9 cellular contexts compared by ENCODE assay signal in the genomic region with DNA sequence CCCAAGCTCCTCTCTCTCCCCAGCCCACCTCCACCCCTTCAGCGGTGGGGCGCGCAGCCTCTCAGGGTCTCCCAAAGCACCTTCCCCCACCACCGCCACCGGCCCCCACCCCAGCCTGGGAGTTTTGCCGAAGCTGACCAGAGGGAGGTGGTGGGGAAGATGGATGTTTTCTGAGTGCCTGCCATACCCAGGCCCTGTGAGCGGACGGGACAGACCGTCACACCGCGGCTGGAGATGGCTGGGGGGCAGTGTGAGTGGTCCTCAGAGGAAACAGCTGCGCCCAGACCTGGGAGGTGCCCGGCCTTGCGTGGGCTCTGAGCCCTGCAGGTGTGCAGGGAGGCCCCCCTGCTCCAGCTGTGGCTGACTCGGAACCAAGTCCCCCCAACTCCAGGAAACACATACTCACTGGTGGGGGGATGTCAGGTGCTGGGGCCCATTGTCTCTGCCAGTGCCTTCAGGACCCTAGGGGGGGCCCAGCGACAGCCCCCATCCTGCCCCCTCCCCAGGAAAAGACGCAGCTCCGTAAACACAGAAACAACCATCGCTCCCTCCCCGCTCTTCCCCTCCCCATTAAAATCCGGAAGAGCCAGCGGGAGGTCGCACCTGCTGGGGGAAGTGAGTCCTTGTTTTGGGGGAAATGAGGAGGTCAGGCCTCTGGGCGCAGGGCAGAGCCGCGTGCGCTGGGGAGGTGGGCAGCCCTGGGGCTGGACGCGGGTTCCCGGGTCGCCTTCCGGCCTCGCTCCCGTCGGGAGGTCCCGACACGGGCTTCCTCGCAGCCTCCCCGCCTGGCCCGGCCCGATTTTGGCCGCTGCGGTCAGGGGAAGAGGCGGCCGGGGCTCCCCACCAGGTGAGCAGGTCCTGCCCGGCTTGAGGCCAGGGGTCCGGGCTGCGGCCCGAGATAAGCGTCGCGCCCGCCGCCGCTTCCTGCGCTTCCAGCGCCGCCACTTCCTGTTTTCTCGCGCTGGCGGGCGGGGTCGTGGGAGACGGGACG. TPM values are rescaled to one million over a fixed set of nuclear protein-coding genes. Genes with fewer than 3 reads are reported as not detected.
A peak's percentile ranks its signal among the peaks of the same experiment; 100 is the strongest.
DNase-seq lines count a peak whose midpoint lies in the region; ATAC-seq and TF ChIP-seq lines count a peak whose summit lies in the region.
"Had no signal": no experiment of that assay in that cellular context is flagged by ENCODE, and none has a peak within 500 bp of the region (broad histone marks: within the 10 kb centered on the region; RNA-seq: fewer than 3 reads in every experiment).

No MANE protein-coding gene starts in this region.

- peak overlapping the region; percentile 77 for H3K27ac ChIP-seq in upper lobe of right lung

- CTCF ChIA-PET in activated naive CD4-positive, alpha-beta T cell treated with anti-CD3 and anti-CD28 coated beads for 36 hours (lab: Charles Lee) = interaction anchor here (1.3 to 4.5 kb wide), 2 partner anchors 15 to 61 kb away, joined by 4 to 16 read pairs; partner anchors contain the start of gene PRPF6
- CTCF ChIA-PET in WTC11 (lab: Charles Lee) = interaction anchor here (0.7 to 5.0 kb wide), 3 partner anchors 11 to 61 kb away, joined by 3 to 53 read pairs (median 9); partner anchors contain the start of gene PRPF6

- no peak for TF ChIP-seq CTCF in WTC11 (IDR thresholded peaks at IDR 0.05)
- TF ChIP-seq CTCF in upper lobe of right lung (IDR thresholded peaks at IDR 0.05) = no peak

- no peak for DNase-seq in activated naive CD4-positive, alpha-beta T cell treated with anti-CD3 and anti-CD28 coated beads for 36 hours
- no peak for DNase-seq in activated naive CD4-positive, alpha-beta T cell treated with Interleukin-2 at 50 U/mL for 16 hours
- DNase-seq in WTC11 (ENCODE audit: low spot score) (no peak), immature natural killer cell (no peak), upper lobe of right lung (no peak), NCI-H1092 (lab: John Stamatoyannopoulos, UW) (no peak), DMS 273 (lab: John Stamatoyannopoulos, UW; ENCODE audit: unreplicated experiment) (no peak)
- DNase-seq: stimulated activated CD4-positive, alpha-beta T cell treated with anti-CD3 and anti-CD28 coated beads, Interleukin-1b, Interleukin-23, amount 100 ng/mL, for 48 hours had no signal

- no peaks in the 10 kb centered on the region for H3K36me3 Mint-ChIP-seq in activated naive CD4-positive, alpha-beta T cell treated with anti-CD3 and anti-CD28 coated beads for 36 hours (ENCODE audit: low read depth)
- H3K36me3 Mint-ChIP-seq in WTC11 = no peaks in the 10 kb centered on the region
- H3K36me3 Mint-ChIP-seq in immature natural killer cell = no peaks in the 10 kb centered on the region

- intact Hi-C loops in activated naive CD4-positive, alpha-beta T cell treated with anti-CD3 and anti-CD28 coated beads for 36 hours (cut with micrococcal nuclease) = no loop called here
- intact Hi-C loops in upper lobe of right lung (cut with DNase I) = no loop called here

- peaks cover 24% of the 10 kb centered on the region for H3K4me1 Mint-ChIP-seq in activated naive CD4-positive, alpha-beta T cell treated with anti-CD3 and anti-CD28 coated beads for 36 hours (ENCODE audit: low read depth)
- H3K4me1 Mint-ChIP-seq in WTC11 = peaks cover 31% of the 10 kb centered on the region
- peaks cover 0 to 14% of the 10 kb centered on the region in 2 donors for H3K4me1 Mint-ChIP-seq in immature natural killer cell

- POLR2A ChIA-PET in WTC11 (lab: Charles Lee) = no interaction called here

- peaks cover 40% of the 10 kb centered on the region for H3K4me1 ChIP-seq in upper lobe of right lung

- no peaks in the 10 kb centered on the region for H3K36me3 ChIP-seq in upper lobe of right lung

- peak overlapping the region; percentile 50 for H3K4me3 ChIP-seq in upper lobe of right lung

- H3K4me3 Mint-ChIP-seq in activated naive CD4-positive, alpha-beta T cell treated with anti-CD3 and anti-CD28 coated beads for 36 hours = peak overlapping the region; percentile 74
- H3K4me3 Mint-ChIP-seq in WTC11 (peak overlapping the region; percentile 62), immature natural killer cell (peak overlapping the region in 3 of 5 donors; percentile 49 to 69 (median 50))

- peak overlapping the region; percentile 66 for H3K27ac Mint-ChIP-seq in activated naive CD4-positive, alpha-beta T cell treated with anti-CD3 and anti-CD28 coated beads for 36 hours
- no peak overlapping the region for H3K27ac Mint-ChIP-seq in WTC11
- no peak overlapping the region for H3K27ac Mint-ChIP-seq in immature natural killer cell

- H3K27me3 Mint-ChIP-seq in activated naive CD4-positive, alpha-beta T cell treated with anti-CD3 and anti-CD28 coated beads for 36 hours (ENCODE audit: low read depth) = peaks cover 5% of the 10 kb centered on the region
- H3K27me3 Mint-ChIP-seq in WTC11 (ENCODE audit: low read depth) = peaks cover 75% of the 10 kb centered on the region
- peaks cover 4 to 17% (median 13%) of the 10 kb centered on the region in 3 donors for H3K27me3 Mint-ChIP-seq in immature natural killer cell (ENCODE audit: low read depth in 3 of 3)

- H3K27me3 ChIP-seq in upper lobe of right lung = peaks cover 36% of the 10 kb centered on the region

- H3K9me3 Mint-ChIP-seq in activated naive CD4-positive, alpha-beta T cell treated with anti-CD3 and anti-CD28 coated beads for 36 hours = no peaks in the 10 kb centered on the region
- no peaks in the 10 kb centered on the region for H3K9me3 Mint-ChIP-seq in WTC11
- no peaks in the 10 kb centered on the region for H3K9me3 Mint-ChIP-seq in immature natural killer cell

- no peaks in the 10 kb centered on the region for H3K9me3 ChIP-seq in upper lobe of right lung

- no peak for ATAC-seq in WTC11
- ATAC-seq in upper lobe of right lung = no peak
- ATAC-seq in HG03135 (IDR thresholded peaks at IDR 0.05; ENCODE audit: unreplicated experiment) = no peak

TF ChIP-seq in WTC11, 78 proteins besides CTCF, POLR2A, EP300 and RAD21 (continues in another document):
- TF ChIP-seq CBFB (CRISPR knock-in tag; IDR thresholded peaks at IDR 0.05; ENCODE audit: low read depth) (no peak), ZNF423 (CRISPR knock-in tag; IDR thresholded peaks at IDR 0.05) (0 out of 2 replicates have a peak, but pooled peaks have one; percentile 20), GABPB1 (CRISPR knock-in tag; IDR thresholded peaks at IDR 0.05) (peak; percentile 48; the same call in 1 of the 2 replicates), ETV6 (CRISPR knock-in tag; IDR thresholded peaks at IDR 0.05) (peak; percentile 72; the same call in 1 of the 2 replicates)
- TF ChIP-seq, protein P1, sequence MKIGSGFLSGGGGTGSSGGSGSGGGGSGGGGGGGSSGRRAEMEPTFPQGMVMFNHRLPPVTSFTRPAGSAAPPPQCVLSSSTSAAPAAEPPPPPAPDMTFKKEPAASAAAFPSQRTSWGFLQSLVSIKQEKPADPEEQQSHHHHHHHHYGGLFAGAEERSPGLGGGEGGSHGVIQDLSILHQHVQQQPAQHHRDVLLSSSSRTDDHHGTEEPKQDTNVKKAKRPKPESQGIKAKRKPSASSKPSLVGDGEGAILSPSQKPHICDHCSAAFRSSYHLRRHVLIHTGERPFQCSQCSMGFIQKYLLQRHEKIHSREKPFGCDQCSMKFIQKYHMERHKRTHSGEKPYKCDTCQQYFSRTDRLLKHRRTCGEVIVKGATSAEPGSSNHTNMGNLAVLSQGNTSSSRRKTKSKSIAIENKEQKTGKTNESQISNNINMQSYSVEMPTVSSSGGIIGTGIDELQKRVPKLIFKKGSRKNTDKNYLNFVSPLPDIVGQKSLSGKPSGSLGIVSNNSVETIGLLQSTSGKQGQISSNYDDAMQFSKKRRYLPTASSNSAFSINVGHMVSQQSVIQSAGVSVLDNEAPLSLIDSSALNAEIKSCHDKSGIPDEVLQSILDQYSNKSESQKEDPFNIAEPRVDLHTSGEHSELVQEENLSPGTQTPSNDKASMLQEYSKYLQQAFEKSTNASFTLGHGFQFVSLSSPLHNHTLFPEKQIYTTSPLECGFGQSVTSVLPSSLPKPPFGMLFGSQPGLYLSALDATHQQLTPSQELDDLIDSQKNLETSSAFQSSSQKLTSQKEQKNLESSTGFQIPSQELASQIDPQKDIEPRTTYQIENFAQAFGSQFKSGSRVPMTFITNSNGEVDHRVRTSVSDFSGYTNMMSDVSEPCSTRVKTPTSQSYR (CRISPR knock-in tag; IDR thresholded peaks at IDR 0.05) = no peak
- TF ChIP-seq, protein P2, sequence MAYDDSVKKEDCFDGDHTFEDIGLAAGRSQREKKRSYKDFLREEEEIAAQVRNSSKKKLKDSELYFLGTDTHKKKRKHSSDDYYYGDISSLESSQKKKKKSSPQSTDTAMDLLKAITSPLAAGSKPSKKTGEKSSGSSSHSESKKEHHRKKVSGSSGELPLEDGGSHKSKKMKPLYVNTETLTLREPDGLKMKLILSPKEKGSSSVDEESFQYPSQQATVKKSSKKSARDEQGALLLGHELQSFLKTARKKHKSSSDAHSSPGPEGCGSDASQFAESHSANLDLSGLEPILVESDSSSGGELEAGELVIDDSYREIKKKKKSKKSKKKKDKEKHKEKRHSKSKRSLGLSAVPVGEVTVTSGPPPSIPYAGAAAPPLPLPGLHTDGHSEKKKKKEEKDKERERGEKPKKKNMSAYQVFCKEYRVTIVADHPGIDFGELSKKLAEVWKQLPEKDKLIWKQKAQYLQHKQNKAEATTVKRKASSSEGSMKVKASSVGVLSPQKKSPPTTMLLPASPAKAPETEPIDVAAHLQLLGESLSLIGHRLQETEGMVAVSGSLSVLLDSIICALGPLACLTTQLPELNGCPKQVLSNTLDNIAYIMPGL (CRISPR knock-in tag; IDR thresholded peaks at IDR 0.05) = 0 out of 2 replicates have a peak, but pooled peaks have one; percentile 17

RNA-seq across cellular contexts. Expression of gene C20orf204, which starts 6.1 kb away (rescaled TPM):
- 1 to 10 TPM; 1.1 to 1.7 TPM for total RNA-seq in activated naive CD4-positive, alpha-beta T cell treated with anti-CD3 and anti-CD28 coated beads for 36 hours
- 1.6 to 2.4 TPM (median 2.1 TPM) in 3 replicates for total RNA-seq in WTC11 (2021)
- not detected for polyA plus RNA-seq in immature natural killer cell
- total RNA-seq in upper lobe of right lung = 1.9 TPM

RNA-seq across cellular contexts. Expression of gene SOX18, which starts 7.4 kb away (rescaled TPM):
- not detected for total RNA-seq in activated naive CD4-positive, alpha-beta T cell treated with anti-CD3 and anti-CD28 coated beads for 36 hours
- total RNA-seq in WTC11 (2021) (0.73 to 0.81 TPM (median 0.80 TPM) in 3 replicates), upper lobe of right lung (135 TPM)
- not detected for polyA plus RNA-seq in immature natural killer cell

RNA-seq across cellular contexts. Expression of gene TCEA2, which starts 20.9 kb away (rescaled TPM):
- 10 to 100 TPM; 16.7 to 18.2 TPM for total RNA-seq in activated naive CD4-positive, alpha-beta T cell treated with anti-CD3 and anti-CD28 coated beads for 36 hours
- total RNA-seq in WTC11 (2021) = 55.8 to 63.6 TPM (median 63.5 TPM) in 3 replicates
- polyA plus RNA-seq in immature natural killer cell = 10 to 100 TPM; 18.9 to 26.6 (median 24.1) TPM
- total RNA-seq in upper lobe of right lung = 40.2 TPM

RNA-seq across cellular contexts. Expression of gene RGS19, which starts 37.2 kb away (rescaled TPM):
- total RNA-seq in activated naive CD4-positive, alpha-beta T cell treated with anti-CD3 and anti-CD28 coated beads for 36 hours = 10 to 100 TPM; 20.6 to 23.5 TPM
- 13.8 to 15.9 TPM (median 15.1 TPM) in 3 replicates for total RNA-seq in WTC11 (2021)
- 100 to 1,000 TPM; 124 to 171 (median 132) TPM for polyA plus RNA-seq in immature natural killer cell
- total RNA-seq in upper lobe of right lung = 40.8 TPM

RNA-seq across cellular contexts. Expression of gene OPRL1, which starts 37.8 kb away (rescaled TPM):
- under 1 TPM; 0.45 to 0.47 TPM for total RNA-seq in activated naive CD4-positive, alpha-beta T cell treated with anti-CD3 and anti-CD28 coated beads for 36 hours
- total RNA-seq in WTC11 (2021) (1.7 to 2.2 TPM (median 2.0 TPM) in 3 replicates), upper lobe of right lung (1.9 TPM)
- 1 to 10 TPM in 1 of 3 donors, under 1 TPM in 2; 0.48 to 1.3 (median 0.73) TPM for polyA plus RNA-seq in immature natural killer cell

Comparison
In these comparisons a context has a peak if more than half of its experiments do, and no peak if none do; other contexts are left out.
1. RNA of gene SOX18, which starts 7.4 kb away (total RNA-seq): 135 TPM in upper lobe of right lung (single experiment); 0.73 to 0.81 TPM in WTC11 and not detected in activated naive CD4-positive, alpha-beta T cell treated with anti-CD3 and anti-CD28 coated beads for 36 hours; every median in the first group is over 10 times any median in the second.
2. Peak in every context shown above with its lines, with median percentiles within 50 percentile points of each other: H3K4me3 Mint-ChIP-seq.